In the genomic region with DNA sequence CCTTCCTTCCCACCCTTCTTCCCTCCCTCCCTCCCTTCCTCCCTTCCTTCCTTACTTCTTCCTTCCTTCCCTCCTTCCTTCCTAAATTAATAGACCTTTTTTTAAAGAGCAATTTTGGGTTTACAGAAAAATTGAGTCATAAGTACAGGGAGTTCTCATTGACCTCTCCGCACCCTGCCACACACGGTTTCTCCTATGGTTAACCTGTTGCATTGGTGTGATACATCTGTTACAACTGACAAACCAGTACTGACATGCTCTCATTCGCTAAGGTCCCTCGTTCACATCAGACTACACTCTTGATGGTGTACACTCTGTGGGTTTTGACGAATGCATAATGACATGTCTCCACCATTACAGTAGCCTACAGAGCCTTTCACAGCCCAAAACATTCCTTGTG, we compare ENCODE assay signal across 17 cellular contexts. TPM values are rescaled to one million over a fixed set of nuclear protein-coding genes. Genes with fewer than 3 reads are reported as not detected.
"Had no signal": no experiment of that assay in that cellular context is flagged by ENCODE, and none has a peak within 500 bp of the region (broad histone marks: within the 10 kb centered on the region; RNA-seq: fewer than 3 reads in every experiment).

No MANE protein-coding gene starts in this region.

- H3K4me3 Mint-ChIP-seq: activated naive CD4-positive, alpha-beta T cell treated with anti-CD3 and anti-CD28 coated beads, Interleukin-2, amount 50 U/mL, for 24 hours; activated T-cell treated with anti-CD3 and anti-CD28 coated beads, Interleukin-2, amount 50 U/mL, for 4 hours; naive B cell; stimulated activated effector memory CD8-positive, alpha-beta T cell treated with anti-CD3 and anti-CD28 coated beads, Interleukin-12 subunit alpha, Interleukin-12 subunit beta, amount 100 ng/mL, for 72 hours; T-cell had no signal

- H3K27ac Mint-ChIP-seq: activated naive CD4-positive, alpha-beta T cell treated with anti-CD3 and anti-CD28 coated beads, Interleukin-2, amount 50 U/mL, for 24 hours; T-cell had no signal

- H3K4me2 ChIP-seq: SK-N-SH had no signal

- ATAC-seq: activated CD4-positive, CD25-positive, alpha-beta regulatory T cell treated with anti-CD3 and anti-CD28 coated beads, Interleukin-2, amount 50 U/mL, for 24 hours; activated T-cell treated with anti-CD3 and anti-CD28 coated beads, Interleukin-2, amount 50 U/mL, for 4 hours; T-cell had no signal

- H3K9me3 ChIP-seq: adrenal gland, lower lobe of right lung, neutrophil, SK-N-SH had no signal

- H3K4me3 ChIP-seq: adrenal gland, lower lobe of right lung had no signal

- H3K79me2 ChIP-seq: parathyroid adenoma had no signal

- H2AFZ ChIP-seq: parathyroid adenoma had no signal

- DNase-seq: activated effector memory CD4-positive, alpha-beta T cell treated with Interleukin-2 at 50 U/mL for 16 hours; activated T-cell treated with anti-CD3 and anti-CD28 coated beads, Interleukin-2, amount 50 U/mL, for 4 hours; adrenal gland; foreskin melanocyte; lower lobe of right lung; naive B cell; SK-N-SH; stimulated activated CD4-positive, alpha-beta T cell treated with anti-CD3 and anti-CD28 coated beads, Interleukin-12 subunit alpha, Interleukin-12 subunit beta, amount 100 ng/mL, for 4 hours; T-helper 9 cell had no signal

- H3K9me3 Mint-ChIP-seq: activated T-cell treated with anti-CD3 and anti-CD28 coated beads, Interleukin-2, amount 50 U/mL, for 4 hours; stimulated activated effector memory CD8-positive, alpha-beta T cell treated with anti-CD3 and anti-CD28 coated beads, Interleukin-12 subunit alpha, Interleukin-12 subunit beta, amount 100 ng/mL, for 72 hours; T-cell had no signal

- FAIRE-seq: endometrium had no signal

- H3K27ac ChIP-seq: adrenal gland, lower lobe of right lung, neutrophil, parathyroid adenoma had no signal

- H3K36me3 ChIP-seq: adrenal gland, lower lobe of right lung, neutrophil had no signal

- H3K9ac ChIP-seq: parathyroid adenoma, SK-N-SH had no signal

- H3K4me1 Mint-ChIP-seq: stimulated activated effector memory CD8-positive, alpha-beta T cell treated with anti-CD3 and anti-CD28 coated beads, Interleukin-12 subunit alpha, Interleukin-12 subunit beta, amount 100 ng/mL, for 72 hours had no signal

- H3K27me3 ChIP-seq: adrenal gland had no signal

- H3K4me1 ChIP-seq: adrenal gland, lower lobe of right lung, parathyroid adenoma had no signal

- H3K36me3 Mint-ChIP-seq: stimulated activated effector memory CD8-positive, alpha-beta T cell treated with anti-CD3 and anti-CD28 coated beads, Interleukin-12 subunit alpha, Interleukin-12 subunit beta, amount 100 ng/mL, for 72 hours; T-cell had no signal

RNA-seq across cellular contexts. Expression of gene SDC1, which starts 11.6 kb away (rescaled TPM):
- total RNA-seq: mononuclear cell had no signal
